In the genomic region with DNA sequence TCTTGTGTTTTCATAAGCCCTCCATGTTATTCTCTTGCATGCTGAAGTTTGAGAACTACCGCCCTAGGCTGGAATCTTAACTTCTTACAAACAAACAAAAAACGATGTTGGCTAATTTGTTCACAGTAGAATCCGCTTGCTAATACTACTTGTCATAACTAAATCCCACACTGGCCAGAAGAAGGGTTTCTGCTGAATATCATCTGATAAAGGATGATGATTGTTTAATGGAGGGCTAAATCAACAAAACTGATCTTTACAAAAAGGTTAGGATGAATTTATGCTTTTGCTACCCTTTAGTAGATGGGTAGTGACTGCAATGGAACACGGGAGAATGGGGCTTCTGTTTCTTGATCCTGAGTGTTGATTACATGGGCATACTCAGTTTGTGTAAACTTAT, we compare ENCODE assay signal across 33 cellular contexts. TPM values are rescaled to one million over a fixed set of nuclear protein-coding genes. Genes with fewer than 3 reads are reported as not detected.
"Had no signal": no experiment of that assay in that cellular context is flagged by ENCODE, and none has a peak within 500 bp of the region (broad histone marks: within the 10 kb centered on the region; RNA-seq: fewer than 3 reads in every experiment).

No MANE protein-coding gene starts in this region.

- FAIRE-seq: bronchial epithelial cell, RCC 7860, TTC549 had no signal

- H3K27ac ChIP-seq: RWPE1 had no signal

- ATAC-seq: activated CD4-positive, alpha-beta T cell treated with anti-CD3 and anti-CD28 coated beads for 36 hours; activated CD4-positive, CD25-positive, alpha-beta regulatory T cell treated with anti-CD3 and anti-CD28 coated beads, Interleukin-2, amount 50 U/mL, for 24 hours; activated CD8-positive, alpha-beta T cell treated with anti-CD3 and anti-CD28 coated beads, Interleukin-2, amount 10 ng/mL, durations not matched to agents 7 days and 5 days; PC-3; Right ventricle myocardium inferior; WTC11 had no signal

- H3K27me3 ChIP-seq: MG63 had no signal

- H3K9me3 ChIP-seq: MG63 had no signal

- DNase-seq: activated CD4-positive, alpha-beta T cell treated with anti-CD3 and anti-CD28 coated beads for 36 hours; activated CD4-positive, alpha-beta T cell treated with anti-CD3 and anti-CD28 coated beads, Interleukin-2, amount 10 ng/mL, durations not matched to agents 7 days and 5 days; activated CD4-positive, alpha-beta T cell treated with anti-CD3 and anti-CD28 coated beads, Interleukin-2, amount 50 U/mL, for 48 hours; activated CD8-positive, alpha-beta T cell treated with anti-CD3 and anti-CD28 coated beads, Interleukin-2, amount 10 ng/mL, durations not matched to agents 7 days and 5 days; activated gamma-delta T cell; activated naive CD4-positive, alpha-beta T cell treated with Interleukin-2 at 50 U/mL for 16 hours; activated naive CD8-positive, alpha-beta T cell treated with anti-CD3 and anti-CD28 coated beads, Interleukin-2, amount 10 ng/mL, durations not matched to agents 7 days and 5 days; activated T-cell treated with anti-CD3 and anti-CD28 coated beads, Interleukin-2, amount 50 U/mL, for 24 hours; anterior cingulate cortex; caudate nucleus; Kasumi-1; KG1; MG63; NCI-H1048; NCI-H1105 treated with DMSO at 0.1 percent for 48 hours; NCI-H1436; NCI-H1694; NCI-H1930; NCI-H2081 treated with DMSO at 0.1 percent for 48 hours; NCI-H345; NCI-H524 treated with DMSO at 0.1 percent for 48 hours; NK-92 treated with Interleukin-12 subunit alpha and Interleukin-12 subunit beta, amount 100 ng/mL, for 24 hours; PC-3; SIG-M5 had no signal

- H3K4me3 ChIP-seq: MG63 had no signal

RNA-seq across cellular contexts. Expression of gene SPATA4, which starts 42.3 kb away (rescaled TPM):
- total RNA-seq: activated CD4-positive, alpha-beta T cell treated with anti-CD3 and anti-CD28 coated beads for 36 hours; activated CD4-positive, alpha-beta T cell treated with anti-CD3 and anti-CD28 coated beads, Interleukin-2, amount 10 ng/mL, durations not matched to agents 7 days and 5 days; activated CD8-positive, alpha-beta T cell treated with anti-CD3 and anti-CD28 coated beads, Interleukin-2, amount 10 ng/mL, durations not matched to agents 7 days and 5 days; activated naive CD8-positive, alpha-beta T cell treated with anti-CD3 and anti-CD28 coated beads, Interleukin-2, amount 10 ng/mL, durations not matched to agents 7 days and 5 days; activated T-helper 2 cell treated with anti-CD3 and anti-CD28 coated beads, Interferon-gamma antibody, Interleukin-2, Interleukin-4, amounts not matched to agents 10 μg/mL and 5 μg/mL and 100 μg/mL, durations not matched to agents 14 hours and 24 hours and 36 hours; Right ventricle myocardium inferior; SK-MEL-5; WTC11 had no signal
